Comparison of ENCODE assay signal across 29 cellular contexts in genomic region chr16:87040169-87041117, GRCh38.
"Had no signal": no experiment of that assay in that cellular context is flagged by ENCODE, and none has a peak within 500 bp of the region (broad histone marks: within the 10 kb centered on the region; RNA-seq: fewer than 3 reads in every experiment).

No MANE protein-coding gene starts in this region.

- H3K27ac ChIP-seq: adrenal gland, breast epithelium, WERI-Rb-1 had no signal

- H3K9ac ChIP-seq: SK-N-SH had no signal

- H3K4me2 ChIP-seq: SK-N-SH had no signal

- H3K27me3 ChIP-seq: SJCRH30 had no signal

- H3K4me1 ChIP-seq: adrenal gland, breast epithelium had no signal

- H3K36me3 ChIP-seq: adrenal gland, breast epithelium, SJCRH30, WERI-Rb-1 had no signal

- H3K9me3 Mint-ChIP-seq: activated naive CD8-positive, alpha-beta T cell treated with anti-CD3 and anti-CD28 coated beads, Interleukin-2, amount 10 ng/mL, durations not matched to agents 7 days and 5 days had no signal

- H3K27ac Mint-ChIP-seq: activated CD8-positive, alpha-beta T cell treated with anti-CD3 and anti-CD28 coated beads, Interleukin-2, amount 10 ng/mL, durations not matched to agents 7 days and 5 days; activated naive CD8-positive, alpha-beta T cell treated with anti-CD3 and anti-CD28 coated beads, Interleukin-2, amount 10 ng/mL, durations not matched to agents 7 days and 5 days; IgD-negative memory B cell had no signal

- H3K4me3 Mint-ChIP-seq: activated CD8-positive, alpha-beta T cell treated with anti-CD3 and anti-CD28 coated beads, Interleukin-2, amount 10 ng/mL, durations not matched to agents 7 days and 5 days; activated naive CD8-positive, alpha-beta T cell treated with anti-CD3 and anti-CD28 coated beads, Interleukin-2, amount 10 ng/mL, durations not matched to agents 7 days and 5 days; IgD-negative memory B cell had no signal

- H3K4me1 Mint-ChIP-seq: activated naive CD8-positive, alpha-beta T cell treated with anti-CD3 and anti-CD28 coated beads, Interleukin-2, amount 10 ng/mL, durations not matched to agents 7 days and 5 days had no signal

- H3K4me3 ChIP-seq: adrenal gland, breast epithelium, SJCRH30 had no signal

- DNase-seq: activated CD4-positive, alpha-beta T cell treated with anti-CD3 and anti-CD28 coated beads for 4 hours; activated CD4-positive, alpha-beta T cell treated with anti-CD3 and anti-CD28 coated beads, Interleukin-2, amount 50 U/mL, for 4 hours; activated CD8-positive, alpha-beta memory T cell treated with anti-CD3 and anti-CD28 coated beads, Interleukin-2, amount 50 U/mL, for 48 hours; activated CD8-positive, alpha-beta T cell treated with anti-CD3 and anti-CD28 coated beads, Interleukin-2, amount 10 ng/mL, durations not matched to agents 7 days and 5 days; activated naive CD4-positive, alpha-beta T cell treated with anti-CD3 and anti-CD28 coated beads, Interleukin-2, amount 50 U/mL, for 16 hours; activated naive CD8-positive, alpha-beta T cell treated with anti-CD3 and anti-CD28 coated beads, Interleukin-2, amount 10 ng/mL, durations not matched to agents 7 days and 5 days; activated T-cell treated with anti-CD3 and anti-CD28 coated beads, Interleukin-2, amount 50 U/mL, for 1 hour; adrenal gland; anterior cingulate cortex; KG1; NCI-H1092; NCI-H1417; NCI-H1694; NCI-H2029; NCI-H2107; NCI-H2171 treated with DMSO at 0.1 percent for 48 hours; NCI-H345; NCI-H510A; NCI-H526 treated with DMSO at 0.1 percent for 48 hours; NK-92 treated with Interleukin-12 subunit alpha and Interleukin-12 subunit beta, amount 100 ng/mL, for 24 hours; OCI-M1; Right ventricle myocardium superior; RPMI8226; SJCRH30; SK-N-SH; T-helper 1 cell; WERI-Rb-1 had no signal

- H3K36me3 Mint-ChIP-seq: activated naive CD8-positive, alpha-beta T cell treated with anti-CD3 and anti-CD28 coated beads, Interleukin-2, amount 10 ng/mL, durations not matched to agents 7 days and 5 days; IgD-negative memory B cell had no signal

- H3K9me3 ChIP-seq: adrenal gland, breast epithelium, SJCRH30, SK-N-SH had no signal
